In the genomic region with DNA sequence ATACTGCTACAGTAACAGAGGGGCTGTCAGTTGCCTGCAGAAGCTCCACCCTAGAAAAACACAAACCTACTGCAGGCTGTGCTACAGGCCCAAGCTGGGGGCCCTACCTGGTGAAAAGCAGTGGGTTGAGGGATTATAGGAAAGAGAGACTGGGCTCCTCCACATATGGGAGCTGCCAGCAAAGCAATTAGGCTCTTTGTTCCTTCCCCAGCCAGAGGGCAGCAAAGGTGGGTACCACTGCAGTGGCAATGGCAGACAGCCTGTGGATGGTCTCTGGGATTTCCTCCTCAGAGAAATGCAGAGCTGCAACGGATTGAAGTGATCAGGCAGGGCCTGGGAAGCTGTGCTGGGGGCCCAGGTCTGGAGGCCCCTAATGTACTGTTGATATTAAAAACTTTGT, we compare ENCODE assay signal across 15 cellular contexts. TPM values are rescaled to one million over a fixed set of nuclear protein-coding genes. Genes with fewer than 3 reads are reported as not detected.
"Had no signal": no experiment of that assay in that cellular context is flagged by ENCODE, and none has a peak within 500 bp of the region (broad histone marks: within the 10 kb centered on the region; RNA-seq: fewer than 3 reads in every experiment).

No MANE protein-coding gene starts in this region.

- H3K27ac ChIP-seq: coronary artery, gastrocnemius medialis, heart right ventricle, parathyroid adenoma, upper lobe of left lung, VCaP had no signal

- DNase-seq: activated CD4-positive, alpha-beta T cell treated with anti-CD3 and anti-CD28 coated beads for 4 hours; activated naive CD4-positive, alpha-beta T cell treated with Interleukin-2 at 50 U/mL for 16 hours; effector CD4-positive, alpha-beta T cell; heart right ventricle; stimulated activated CD4-positive, alpha-beta T cell treated with anti-CD3 and anti-CD28 coated beads, Interleukin-4, amount 100 ng/mL, for 24 hours; T-helper 9 cell had no signal

- H3K4me3 Mint-ChIP-seq: activated CD8-positive, alpha-beta T cell treated with anti-CD3 and anti-CD28 coated beads, Interleukin-2, amount 10 ng/mL, durations not matched to agents 7 days and 5 days; mesothelial cell of epicardium; neural crest cell; stimulated activated naive CD8-positive, alpha-beta T cell treated with anti-CD3 and anti-CD28 coated beads, Interleukin-15, Interleukin-2, amounts not matched to agents 100 ng/mL and 50 ng/mL, for 24 hours had no signal

- H3K27ac Mint-ChIP-seq: activated CD8-positive, alpha-beta T cell treated with anti-CD3 and anti-CD28 coated beads, Interleukin-2, amount 10 ng/mL, durations not matched to agents 7 days and 5 days; mesothelial cell of epicardium; stimulated activated naive CD8-positive, alpha-beta T cell treated with anti-CD3 and anti-CD28 coated beads, Interleukin-15, Interleukin-2, amounts not matched to agents 100 ng/mL and 50 ng/mL, for 24 hours had no signal

- H3K27me3 ChIP-seq: gastrocnemius medialis, upper lobe of left lung had no signal

- H3K4me3 ChIP-seq: coronary artery, gastrocnemius medialis, heart right ventricle, upper lobe of left lung had no signal

- H3K9ac ChIP-seq: parathyroid adenoma had no signal

- H3K4me1 ChIP-seq: heart right ventricle, parathyroid adenoma had no signal

- H3K36me3 ChIP-seq: gastrocnemius medialis, heart right ventricle, upper lobe of left lung had no signal

- H3K9me3 ChIP-seq: gastrocnemius medialis, upper lobe of left lung had no signal

- H3K79me2 ChIP-seq: parathyroid adenoma had no signal

RNA-seq across cellular contexts. Expression of gene DNAAF4, which starts 19.1 kb away (rescaled TPM):
- total RNA-seq: activated CD8-positive, alpha-beta T cell treated with anti-CD3 and anti-CD28 coated beads, Interleukin-2, amount 10 ng/mL, durations not matched to agents 7 days and 5 days had no signal
